ENCODE assay signal across 11 cellular contexts in genomic region chr4:86957214-86957613, GRCh38. TPM values are rescaled to one million over a fixed set of nuclear protein-coding genes. Genes with fewer than 3 reads are reported as not detected.
DNase-seq lines count a peak whose midpoint lies in the region; ATAC-seq, FAIRE-seq and TF ChIP-seq lines count a peak whose summit lies in the region.
"Had no signal": no experiment of that assay in that cellular context is flagged by ENCODE, and none has a peak within 500 bp of the region (broad histone marks: within the 10 kb centered on the region; RNA-seq: fewer than 3 reads in every experiment).

No MANE protein-coding gene starts in this region.

- intact Hi-C loops in posterior cingulate gyrus (cut with DNase I) (no loop called here), cardiac septum (cut with DNase I) (no loop called here)

- no peak for FAIRE-seq in bronchial epithelial cell (lab: Jason Lieb, UNC)

- ATAC-seq in GM19463 (IDR thresholded peaks at IDR 0.05; ENCODE audit: unreplicated experiment) = peak; percentile 39
- ATAC-seq in HG03442 (IDR thresholded peaks at IDR 0.05; ENCODE audit: unreplicated experiment) = peak; percentile 45
- ATAC-seq: left colon had no signal

- peaks cover 1% of the 10 kb centered on the region for H3K36me3 ChIP-seq in bronchial epithelial cell (ENCODE audit: control insufficient read depth, insufficient read depth, low read length)

- DNase-seq in AG20443 (ENCODE audit: low spot score) (peak; percentile 76), bronchial epithelial cell (ENCODE audit: low read depth) (peak; percentile 75), germinal center (ENCODE audit: low spot score) (no peak), posterior cingulate gyrus (no peak), cardiac septum (ENCODE audit: low spot score) (no peak), hypothalamus (lab: John Stamatoyannopoulos, UW) (no peak)
- DNase-seq: DMS53, left colon, NCI-H146 had no signal

- TF ChIP-seq CTCF in bronchial epithelial cell (IDR thresholded peaks at IDR 0.05; ENCODE audit: insufficient read depth, low read length, severe bottlenecking) = no peak

- H3K4me3 ChIP-seq in bronchial epithelial cell (ENCODE audit: low read depth, low read length) = no peak overlapping the region

- no peaks in the 10 kb centered on the region for H3K27me3 ChIP-seq in bronchial epithelial cell (ENCODE audit: control insufficient read depth, insufficient read depth, low read length)

RNA-seq across cellular contexts. Expression of gene AFF1, which starts 22.4 kb away (rescaled TPM):
- total RNA-seq in bronchial epithelial cell (9.2 and 11.9 TPM in 2 replicates), cardiac septum (63.4 TPM)

Comparison
In these comparisons a context has a peak if more than half of its experiments do, and no peak if none do; other contexts are left out.
1. DNase-seq: peak in AG20443 (single experiment) and bronchial epithelial cell (single experiment); none in germinal center (single experiment), posterior cingulate gyrus (0 of 10), cardiac septum (single experiment) and hypothalamus (0 of 51).